ENCODE assay signal across 8 cellular contexts in genomic region chr6:42984001-42984923, GRCh38. TPM values are rescaled to one million over a fixed set of nuclear protein-coding genes. Genes with fewer than 3 reads are reported as not detected.
A peak's percentile ranks its signal among the peaks of the same experiment; 100 is the strongest.
DNase-seq lines count a peak whose midpoint lies in the region; ATAC-seq and TF ChIP-seq lines count a peak whose summit lies in the region.

PPP2R5D (plus strand) TSS chr6:42984570; CDS start chr6:42984678, 108 bp downstream.

- H3K4me3 Mint-ChIP-seq in T-helper 2 cell treated with Interferon-gamma antibody and Interleukin-4, amounts not matched to agents 5 μg/mL and 100 μg/mL, for 36 hours = peak within 1 kb of the TSS; percentile 94

- TF ChIP-seq CTCF in ascending aorta (IDR thresholded peaks at IDR 0.05) (no peak), uterus (IDR thresholded peaks at IDR 0.05) (peak in 2 of 4 experiments; percentile 21 to 26)

- H3K9me3 Mint-ChIP-seq in T-helper 2 cell treated with Interferon-gamma antibody and Interleukin-4, amounts not matched to agents 5 μg/mL and 100 μg/mL, for 36 hours = no peaks in the 10 kb centered on the region

- H3K4me1 ChIP-seq in ascending aorta (peaks cover 18 to 47% of the 10 kb centered on the region in 2 donors), right cardiac atrium (ENCODE audit: control insufficient read depth, insufficient read depth, low read length) (peaks cover 23% of the 10 kb centered on the region), uterus (peaks cover 0 to 13% of the 10 kb centered on the region in 2 donors)

- peak; percentile 98 for DNase-seq in NCI-H1930 (lab: John Stamatoyannopoulos, UW)
- DNase-seq in T-helper 2 cell treated with Interferon-gamma antibody and Interleukin-4, amounts not matched to agents 5 μg/mL and 100 μg/mL, for 36 hours (ENCODE audit: low spot score) = peak; percentile 97
- DNase-seq in ascending aorta (ENCODE audit: low spot score in 2 of 2) = peak; percentile 95 to 99
- peak; percentile 98 to 99 (median 98) for DNase-seq in right cardiac atrium
- peak; percentile 95 for DNase-seq in pulmonary artery endothelial cell (ENCODE audit: low read depth, low spot score)
- peak; percentile 98 for DNase-seq in uterus

- H3K9me3 ChIP-seq in ascending aorta = no peaks in the 10 kb centered on the region
- H3K9me3 ChIP-seq in right cardiac atrium (ENCODE audit: control insufficient read depth, low read length) = no peaks in the 10 kb centered on the region
- no peaks in the 10 kb centered on the region for H3K9me3 ChIP-seq in uterus

- ATAC-seq in GM18502 (IDR thresholded peaks at IDR 0.05; ENCODE audit: poor library complexity, unreplicated experiment) (peak; percentile 93), HG02970 (IDR thresholded peaks at IDR 0.05; ENCODE audit: low FRiP score, unreplicated experiment) (peak; percentile 94), right cardiac atrium (peak; percentile 97)

- WGBS in right cardiac atrium = under 1% methylated on average over 59 of the region's 59 CpGs

- peak within 1 kb of the TSS; percentile 90 for H3K27ac Mint-ChIP-seq in T-helper 2 cell treated with Interferon-gamma antibody and Interleukin-4, amounts not matched to agents 5 μg/mL and 100 μg/mL, for 36 hours

- H3K27ac ChIP-seq in ascending aorta (peak within 1 kb of the TSS; percentile 76 to 92), right cardiac atrium (ENCODE audit: low read length) (peak within 1 kb of the TSS; percentile 95), uterus (peak within 1 kb of the TSS; percentile 79 to 91)

- H3K27me3 Mint-ChIP-seq in T-helper 2 cell treated with Interferon-gamma antibody and Interleukin-4, amounts not matched to agents 5 μg/mL and 100 μg/mL, for 36 hours (ENCODE audit: low read depth) = no peaks in the 10 kb centered on the region

- H3K36me3 ChIP-seq in ascending aorta (no peaks in the 10 kb centered on the region), uterus (no peaks in the 10 kb centered on the region)

- peaks cover 41% of the 10 kb centered on the region for H3K4me1 Mint-ChIP-seq in T-helper 2 cell treated with Interferon-gamma antibody and Interleukin-4, amounts not matched to agents 5 μg/mL and 100 μg/mL, for 36 hours (ENCODE audit: low read depth)

- H3K4me3 ChIP-seq in ascending aorta (peak within 1 kb of the TSS; percentile 69 to 99), right cardiac atrium (ENCODE audit: low read length) (peak within 1 kb of the TSS; percentile 90), uterus (peak within 1 kb of the TSS; percentile 72 to 87)

- intact Hi-C loops in ascending aorta (cut with DNase I) (loop anchor here (1.0 to 2.0 kb wide), 3 partner anchors 29 to 75 kb away; partner anchors contain the start of genes CUL7, KLC4, MEA1 and MRPL2), right cardiac atrium (cut with DNase I) (no loop called here), uterus (cut with DNase I; ENCODE audit: low total_unique reads) (loop anchor here (10.0 kb wide), 1 partner anchor 59 kb away; the partner anchor contains the start of gene CNPY3)

- TF ChIP-seq POLR2A in uterus (IDR thresholded peaks at IDR 0.05) = peak; percentile 74 to 95

- no peaks in the 10 kb centered on the region for H3K27me3 ChIP-seq in ascending aorta
- no peaks in the 10 kb centered on the region for H3K27me3 ChIP-seq in right cardiac atrium (ENCODE audit: control insufficient read depth, insufficient read depth)
- no peaks in the 10 kb centered on the region for H3K27me3 ChIP-seq in uterus

- H3K36me3 Mint-ChIP-seq in T-helper 2 cell treated with Interferon-gamma antibody and Interleukin-4, amounts not matched to agents 5 μg/mL and 100 μg/mL, for 36 hours (ENCODE audit: low read depth) = peaks cover 11% of the 10 kb centered on the region

RNA-seq across cellular contexts. Expression of gene PPP2R5D, which starts in this region (rescaled TPM):
- total RNA-seq in ascending aorta = 27.7 TPM
- total RNA-seq in right cardiac atrium = 10 to 100 TPM; 32.1 to 39.3 (median 37.6) TPM
- 26.4 TPM for polyA plus RNA-seq in right cardiac atrium
- 36.1 and 45.3 TPM in 2 replicates for total RNA-seq in pulmonary artery endothelial cell
- total RNA-seq in uterus = 10 to 100 TPM; 28.7 to 43.8 (median 36.4) TPM

Comparison
In these comparisons a context has a peak if more than half of its experiments do, and no peak if none do; other contexts are left out.
1. Peak in every context shown above with its lines: DNase-seq, ATAC-seq, H3K4me3 ChIP-seq and H3K27ac ChIP-seq.
2. intact Hi-C loops: an anchor here in ascending aorta (1.0 to 2.0 kb wide) and uterus (10.0 kb wide); none called in right cardiac atrium.